In genomic region chr9:127876764-127877562, GRCh38 we compare ENCODE assay signal across 1 cellular context.
TF ChIP-seq lines count a peak whose summit lies in the region.

No MANE protein-coding gene starts in this region.

TF ChIP-seq in GM23338, 12 proteins besides CTCF, POLR2A, EP300 and RAD21:
- TF ChIP-seq REST (IDR thresholded peaks at IDR 0.05; ENCODE audit: unreplicated experiment): no peak
- TF ChIP-seq ZNF114 (CRISPR knock-in tag; IDR thresholded peaks at IDR 0.05): no peak
- no peak for TF ChIP-seq POLR2AphosphoS5 (IDR thresholded peaks at IDR 0.05; ENCODE audit: low read depth)
- no peak for TF ChIP-seq JUNB (IDR thresholded peaks at IDR 0.05; ENCODE audit: unreplicated experiment)
- no peak for TF ChIP-seq EZH2 (IDR thresholded peaks at IDR 0.05; ENCODE audit: low read depth, unreplicated experiment)
- no peak for TF ChIP-seq ZNF331 (CRISPR knock-in tag; IDR thresholded peaks at IDR 0.05; ENCODE audit: low read depth)
- no peak for TF ChIP-seq CREB1 (CRISPR knock-in tag; IDR thresholded peaks at IDR 0.05; ENCODE audit: low read depth)
